17 cellular contexts compared by ENCODE assay signal in the genomic region with DNA sequence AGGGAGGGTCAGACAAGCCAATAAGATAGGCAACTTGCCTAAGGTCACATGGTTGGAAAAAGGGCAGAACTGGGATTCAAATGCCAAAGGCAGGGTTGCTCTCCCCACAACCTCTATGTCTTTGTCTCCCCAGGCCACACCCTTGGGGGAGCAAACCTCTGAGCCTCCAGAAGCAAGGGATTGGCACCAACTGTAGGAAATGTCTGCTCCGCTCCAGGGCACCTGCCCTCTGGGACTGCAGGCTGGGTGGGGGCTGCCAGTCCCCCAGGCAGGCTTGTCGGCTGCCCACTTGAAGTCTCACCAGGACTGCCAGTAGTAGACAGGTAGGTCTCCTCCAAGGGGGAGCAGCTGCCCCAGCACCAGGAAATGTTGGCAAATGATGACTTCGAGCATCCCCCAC. TPM values are rescaled to one million over a fixed set of nuclear protein-coding genes. Genes with fewer than 3 reads are reported as not detected.
DNase-seq lines count a peak whose midpoint lies in the region; ATAC-seq and TF ChIP-seq lines count a peak whose summit lies in the region.
"Had no signal": no experiment of that assay in that cellular context is flagged by ENCODE, and none has a peak within 500 bp of the region (broad histone marks: within the 10 kb centered on the region; RNA-seq: fewer than 3 reads in every experiment).

No MANE protein-coding gene starts in this region.

- peak overlapping the region; percentile 25; the same call in 1 of the 2 replicates for H3K27ac ChIP-seq in BLaER1
- H3K27ac ChIP-seq in colonic mucosa: peak overlapping the region; percentile 92
- H3K27ac ChIP-seq in neuronal stem cell (replicated peaks; ENCODE audit: low read length): no peak overlapping the region
- H3K27ac ChIP-seq in tibial artery: no peak overlapping the region
- H3K27ac ChIP-seq: C4-2B, GM23248 had no signal

- ATAC-seq in GM18519 (IDR thresholded peaks at IDR 0.05; ENCODE audit: low FRiP score, unreplicated experiment) (no peak), GM21723 (IDR thresholded peaks at IDR 0.05; ENCODE audit: unreplicated experiment) (no peak)
- ATAC-seq: HCT116, HepG2 had no signal

- H2BK5ac ChIP-seq in neuronal stem cell (ENCODE audit: low read length): no peak overlapping the region

- no peaks in the 10 kb centered on the region for H4K20me1 ChIP-seq in BLaER1

- no peaks in the 10 kb centered on the region for H3K36me3 ChIP-seq in BLaER1
- H3K36me3 ChIP-seq in colonic mucosa: no peaks in the 10 kb centered on the region
- H3K36me3 ChIP-seq in neuronal stem cell (replicated peaks in 1 of 2; ENCODE audit: control insufficient read depth in 2 of 2, insufficient read depth in 2 of 2, low read length in 2 of 2): no peaks in the 10 kb centered on the region
- H3K36me3 ChIP-seq in tibial artery: no peaks in the 10 kb centered on the region

- no peak overlapping the region for H4K91ac ChIP-seq in neuronal stem cell (ENCODE audit: low read depth, low read length, poor library complexity)

- intact Hi-C loops in colonic mucosa (cut with DNase I) (no loop called here), tibial artery (cut with DNase I; ENCODE audit: low total_unique reads) (no loop called here)

- H3K9me3 ChIP-seq in BLaER1: peaks cover 16% of the 10 kb centered on the region; the same call in 1 of the 2 replicates
- no peaks in the 10 kb centered on the region for H3K9me3 ChIP-seq in colonic mucosa
- peaks cover 0 to under 1% of the 10 kb centered on the region in 2 donors for H3K9me3 ChIP-seq in neuronal stem cell (replicated peaks in 1 of 2; ENCODE audit: control insufficient read depth in 2 of 2, insufficient read depth in 1 of 2, low read depth in 1 of 2, low read length in 2 of 2)
- H3K9me3 ChIP-seq in tibial artery: no peaks in the 10 kb centered on the region

- H3K4me2 ChIP-seq in BLaER1: peak overlapping the region; percentile 65
- no peak overlapping the region for H3K4me2 ChIP-seq in neuronal stem cell (ENCODE audit: insufficient read depth, low read length, poor library complexity, severe bottlenecking)

- H2AK5ac ChIP-seq in neuronal stem cell (ENCODE audit: low read depth, low read length): peak overlapping the region; percentile 9

- H3K4me3 ChIP-seq in BLaER1 (no peak overlapping the region), colonic mucosa (peak overlapping the region; percentile 46), neuronal stem cell (ENCODE audit: low read length in 2 of 2) (no peak overlapping the region), tibial artery (no peak overlapping the region)
- H3K4me3 ChIP-seq: GM23248 had no signal

- no peak overlapping the region for H4K8ac ChIP-seq in neuronal stem cell (ENCODE audit: low read depth, low read length)

- TF ChIP-seq CTCF in colonic mucosa (IDR thresholded peaks at IDR 0.05): no peak
- no peak for TF ChIP-seq CTCF in tibial artery (IDR thresholded peaks at IDR 0.05)

- no peak overlapping the region for H2AFZ ChIP-seq in neuronal stem cell (ENCODE audit: low read length)
- H2AFZ ChIP-seq: GM23248 had no signal

- H3K4me1 ChIP-seq in BLaER1 (peaks cover 88% of the 10 kb centered on the region), colonic mucosa (peaks cover 13% of the 10 kb centered on the region), neuronal stem cell (ENCODE audit: control insufficient read depth in 2 of 2, insufficient read depth in 1 of 2, low read depth in 1 of 2, low read length in 2 of 2) (peaks cover 0 to 5% of the 10 kb centered on the region in 2 donors), tibial artery (no peaks in the 10 kb centered on the region)

- H2BK12ac ChIP-seq in neuronal stem cell (ENCODE audit: low read length): no peak overlapping the region

- H3K18ac ChIP-seq in neuronal stem cell (ENCODE audit: low read length): no peak overlapping the region

- H3K79me1 ChIP-seq in neuronal stem cell (ENCODE audit: low read depth, low read length): no peaks in the 10 kb centered on the region

- H2BK15ac ChIP-seq in neuronal stem cell (ENCODE audit: low read length): no peak overlapping the region

- no peak overlapping the region for H2BK120ac ChIP-seq in neuronal stem cell (ENCODE audit: low read depth, low read length)

- no peaks in the 10 kb centered on the region for H3K27me3 ChIP-seq in BLaER1
- no peaks in the 10 kb centered on the region for H3K27me3 ChIP-seq in colonic mucosa
- H3K27me3 ChIP-seq in neuronal stem cell (ENCODE audit: control insufficient read depth in 3 of 3, insufficient read depth in 3 of 3, low read depth in 1 of 3, low read length in 3 of 3): peaks cover 0 to 18% (median 0%) of the 10 kb centered on the region in 3 experiments
- H3K27me3 ChIP-seq in tibial artery: peaks cover 0 to 4% of the 10 kb centered on the region in 2 donors

- no peak overlapping the region for H3K4ac ChIP-seq in neuronal stem cell (ENCODE audit: low read length)

- no peak overlapping the region for H3K23ac ChIP-seq in neuronal stem cell (ENCODE audit: low read depth, low read length, poor library complexity)

- H3K9ac ChIP-seq in BLaER1 (no peak overlapping the region), colonic mucosa (ENCODE audit: low read depth in 2 of 2, low read length in 2 of 2) (peak overlapping the region in 1 of 2 donors; percentile 96), neuronal stem cell (ENCODE audit: low read depth, low read length, poor library complexity) (no peak overlapping the region)
- H3K9ac ChIP-seq: GM23248 had no signal

- no CpG with 5 or more reads among the region's 3 CpGs for WGBS in neuronal stem cell (ENCODE audit: extremely low coverage in 2 of 2, insufficient read length in 2 of 2, insufficient replicate concordance in 1 of 2), 2 donors

- H3K14ac ChIP-seq in neuronal stem cell (ENCODE audit: low read length): no peak overlapping the region

- DNase-seq in colonic mucosa (peak; percentile 58), neuronal stem cell (ENCODE audit: low spot score) (no peak), tibial artery (peak; percentile 2 to 19), NCI-H2107 treated with DMSO at 0.1 percent for 48 hours (lab: John Stamatoyannopoulos, UW; ENCODE audit: unreplicated experiment) (no peak)
- DNase-seq: ACHN; CD4-positive, alpha-beta memory T cell; DMS153; DND-41; GDM1; GM23248 had no signal

RNA-seq across cellular contexts. Expression of a gene that starts 2.0 kb away (rescaled TPM):
- total RNA-seq in colonic mucosa: 100 to 1,000 TPM; 646 to 707 TPM
- 0.08 TPM for polyA plus RNA-seq in neuronal stem cell (2013, experiment 1 of 2)
- 0.08 TPM for polyA plus RNA-seq in neuronal stem cell (2013, experiment 2 of 2)
- total RNA-seq: A172; CD4-positive, alpha-beta memory T cell; GM23248; HepG2 had no signal
- polyA plus RNA-seq: CD4-positive, alpha-beta memory T cell; GM23248; HepG2 had no signal

Comparison
In these comparisons a context has a peak if more than half of its experiments do, and no peak if none do; other contexts are left out.
1. H3K27ac ChIP-seq: peak in BLaER1 (single experiment) and colonic mucosa (single experiment); none in neuronal stem cell (single experiment) and tibial artery (0 of 2).
2. DNase-seq: peak in colonic mucosa (single experiment) and tibial artery (2 of 2); none in neuronal stem cell (single experiment) and NCI-H2107 treated with DMSO at 0.1 percent for 48 hours (single experiment).